Comparison of ENCODE assay signal across 2 cellular contexts in genomic region chr2:57182941-57183340, GRCh38.
TF ChIP-seq lines count a peak whose summit lies in the region.

No MANE protein-coding gene starts in this region.

TF ChIP-seq in SK-N-SH treated with all-trans-retinoic acid at 6 μM for 48 hours, 23 proteins besides CTCF, POLR2A, EP300 and RAD21 (continued from another document):
- TF ChIP-seq CREB5 (CRISPR knock-in tag; IDR thresholded peaks at IDR 0.05; ENCODE audit: low read depth), result no peak
- no peak for TF ChIP-seq RARB (CRISPR knock-in tag; IDR thresholded peaks at IDR 0.05)
- no peak for TF ChIP-seq ESRRG (CRISPR knock-in tag; IDR thresholded peaks at IDR 0.05)
- no peak for TF ChIP-seq BACH2 (CRISPR knock-in tag; IDR thresholded peaks at IDR 0.05; ENCODE audit: borderline replicate concordance)

TF ChIP-seq in SK-N-SH, 30 proteins besides CTCF, POLR2A, EP300 and RAD21 (continued from another document):
- TF ChIP-seq POLR2AphosphoS5 (IDR thresholded peaks at IDR 0.05; ENCODE audit: low read depth, low read length) (no peak), NFIC (IDR thresholded peaks at IDR 0.05; ENCODE audit: borderline replicate concordance) (no peak), ZBTB33 (IDR thresholded peaks at IDR 0.05; ENCODE audit: borderline replicate concordance, low read depth) (no peak), NRF1 (IDR thresholded peaks at IDR 0.05; ENCODE audit: low read depth, low read length) (no peak), FOSL2 (IDR thresholded peaks at IDR 0.05; ENCODE audit: borderline replicate concordance, low read depth) (no peak), GABPA (IDR thresholded peaks at IDR 0.05; ENCODE audit: low read depth) (no peak), TCF12 (IDR thresholded peaks at IDR 0.05) (no peak), FOXM1 (IDR thresholded peaks at IDR 0.05; ENCODE audit: low read depth) (no peak)
